In the genomic region with DNA sequence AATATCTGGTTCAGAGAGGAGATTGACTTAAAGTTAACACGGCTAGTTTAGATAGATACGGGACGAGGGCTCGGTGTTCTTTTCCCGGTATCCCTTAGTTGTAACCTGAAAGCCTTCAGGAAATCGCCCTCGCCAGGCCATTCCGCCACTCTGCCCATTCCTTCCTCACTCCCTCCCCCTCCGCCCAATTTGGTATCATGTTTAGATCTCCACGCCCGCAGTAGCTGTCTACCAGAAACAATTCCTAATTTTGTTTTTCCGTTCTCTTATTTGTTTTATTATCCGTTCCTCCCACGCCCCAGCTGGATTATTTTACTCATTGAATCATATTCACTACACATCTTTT, we compare ENCODE assay signal across 8 cellular contexts. TPM values are rescaled to one million over a fixed set of nuclear protein-coding genes. Genes with fewer than 3 reads are reported as not detected.
A peak's percentile ranks its signal among the peaks of the same experiment; 100 is the strongest.
DNase-seq lines count a peak whose midpoint lies in the region; ATAC-seq and TF ChIP-seq lines count a peak whose summit lies in the region.

No MANE protein-coding gene starts in this region.

- POLR2A ChIA-PET in activated CD4-positive, alpha-beta memory T cell treated with anti-CD3 and anti-CD28 coated beads, Interleukin-2, amount 10 ng/mL, durations not matched to agents 7 days and 5 days (lab: Charles Lee): interaction anchor here (0.8 to 6.0 kb wide), 15 partner anchors 10 to 652 kb away, joined by 3 to 108 read pairs (median 6); a partner anchor contains a TSS

- H3K4me3 Mint-ChIP-seq in activated CD4-positive, alpha-beta memory T cell treated with anti-CD3 and anti-CD28 coated beads, Interleukin-2, amount 10 ng/mL, durations not matched to agents 7 days and 5 days: peak overlapping the region; percentile 99
- peak overlapping the region; percentile 99 for H3K4me3 Mint-ChIP-seq in nephron progenitor cell

- no peaks in the 10 kb centered on the region for H3K27me3 Mint-ChIP-seq in activated CD4-positive, alpha-beta memory T cell treated with anti-CD3 and anti-CD28 coated beads, Interleukin-2, amount 10 ng/mL, durations not matched to agents 7 days and 5 days
- peaks cover 3% of the 10 kb centered on the region for H3K27me3 Mint-ChIP-seq in nephron progenitor cell (ENCODE audit: low read depth, poor library complexity)

- TF ChIP-seq CTCF in fibroblast of mammary gland (conservative IDR thresholded peaks at IDR 0.05; ENCODE audit: control insufficient read depth, insufficient read depth, low read depth, low read length) (no peak), nephron progenitor cell (IDR thresholded peaks at IDR 0.05) (no peak)

- peaks cover 27% of the 10 kb centered on the region for H3K36me3 Mint-ChIP-seq in activated CD4-positive, alpha-beta memory T cell treated with anti-CD3 and anti-CD28 coated beads, Interleukin-2, amount 10 ng/mL, durations not matched to agents 7 days and 5 days (ENCODE audit: low read depth)
- H3K36me3 Mint-ChIP-seq in nephron progenitor cell (ENCODE audit: low read depth): no peaks in the 10 kb centered on the region

- peaks cover 47% of the 10 kb centered on the region for H3K4me1 Mint-ChIP-seq in activated CD4-positive, alpha-beta memory T cell treated with anti-CD3 and anti-CD28 coated beads, Interleukin-2, amount 10 ng/mL, durations not matched to agents 7 days and 5 days
- H3K4me1 Mint-ChIP-seq in nephron progenitor cell: peaks cover 57% of the 10 kb centered on the region

- no peaks in the 10 kb centered on the region for H3K9me3 Mint-ChIP-seq in activated CD4-positive, alpha-beta memory T cell treated with anti-CD3 and anti-CD28 coated beads, Interleukin-2, amount 10 ng/mL, durations not matched to agents 7 days and 5 days
- H3K9me3 Mint-ChIP-seq in nephron progenitor cell: no peaks in the 10 kb centered on the region

- intact Hi-C loops in posterior vena cava (cut with DNase I): no loop called here

- CTCF ChIA-PET in activated CD4-positive, alpha-beta memory T cell treated with anti-CD3 and anti-CD28 coated beads, Interleukin-2, amount 10 ng/mL, durations not matched to agents 7 days and 5 days (lab: Charles Lee): interaction anchor here (0.8 to 2.4 kb wide), 6 partner anchors 14 to 242 kb away, joined by 3 to 12 read pairs (median 6); a partner anchor contains a TSS

- peaks cover 30 to 46% (median 33%) of the 10 kb centered on the region in 10 experiments for H3K4me1 ChIP-seq in BLaER1 treated with 17β-estradiol and CSF1 and Interleukin-3, amounts not matched to agents 10 nM and 100 nM

- peak; percentile 1 for ATAC-seq in GM19372 (IDR thresholded peaks at IDR 0.05; ENCODE audit: low read depth, unreplicated experiment)

- H3K9me3 ChIP-seq in BLaER1 treated with 17β-estradiol and CSF1 and Interleukin-3, amounts not matched to agents 10 nM and 100 nM (replicated peaks in 1 of 11): no peaks in the 10 kb centered on the region

- no peaks in the 10 kb centered on the region for H4K20me1 ChIP-seq in BLaER1 treated with 17β-estradiol and CSF1 and Interleukin-3, amounts not matched to agents 10 nM and 100 nM

- H3K9ac ChIP-seq in BLaER1 treated with 17β-estradiol and CSF1 and Interleukin-3, amounts not matched to agents 10 nM and 100 nM: peak overlapping the region; percentile 87 to 97 (median 93)

- H3K36me3 ChIP-seq in BLaER1 treated with 17β-estradiol and CSF1 and Interleukin-3, amounts not matched to agents 10 nM and 100 nM: peaks cover 12 to 20% (median 14%) of the 10 kb centered on the region in 11 experiments

- H3K27ac Mint-ChIP-seq in activated CD4-positive, alpha-beta memory T cell treated with anti-CD3 and anti-CD28 coated beads, Interleukin-2, amount 10 ng/mL, durations not matched to agents 7 days and 5 days: peak overlapping the region; percentile 100
- peak overlapping the region; percentile 99 for H3K27ac Mint-ChIP-seq in nephron progenitor cell

- H3K27ac ChIP-seq in BLaER1 treated with 17β-estradiol and CSF1 and Interleukin-3, amounts not matched to agents 10 nM and 100 nM: peak overlapping the region; percentile 79 to 95 (median 90)

- H3K27me3 ChIP-seq in BLaER1 treated with 17β-estradiol and CSF1 and Interleukin-3, amounts not matched to agents 10 nM and 100 nM: no peaks in the 10 kb centered on the region

- H3K4me3 ChIP-seq in BLaER1 treated with 17β-estradiol and CSF1 and Interleukin-3, amounts not matched to agents 10 nM and 100 nM: peak overlapping the region; percentile 90 to 99 (median 94)
- peak overlapping the region; percentile 95 for H3K4me3 ChIP-seq in fibroblast of mammary gland (ENCODE audit: control insufficient read depth, low read depth, low read length)

- peak overlapping the region; percentile 76 to 92 (median 82) for H3K4me2 ChIP-seq in BLaER1 treated with 17β-estradiol and CSF1 and Interleukin-3, amounts not matched to agents 10 nM and 100 nM

- peak; percentile 52 for DNase-seq in LHCN-M2 (ENCODE audit: low read depth)
- peak; percentile 35 for DNase-seq in activated CD4-positive, alpha-beta memory T cell treated with anti-CD3 and anti-CD28 coated beads, Interleukin-2, amount 10 ng/mL, durations not matched to agents 7 days and 5 days
- peak; percentile 59 for DNase-seq in fibroblast of mammary gland (ENCODE audit: low read depth)
- DNase-seq in nephron progenitor cell: peak; percentile 47
- no peak for DNase-seq in posterior vena cava (ENCODE audit: low spot score)
- DNase-seq in NK-92 treated with Interleukin-12 subunit alpha and Interleukin-12 subunit beta, amount 100 ng/mL, for 24 hours (lab: John Stamatoyannopoulos, UW): no peak

RNA-seq across cellular contexts. Expression of a gene that starts 0.7 kb away (rescaled TPM):
- 6.4 and 7.2 TPM in 2 replicates for total RNA-seq in LHCN-M2 (2014; rRNA removed)
- polyA plus RNA-seq in LHCN-M2 (2012): 5.0 TPM
- 10 to 100 TPM; 31.3 to 31.5 TPM for total RNA-seq in activated CD4-positive, alpha-beta memory T cell treated with anti-CD3 and anti-CD28 coated beads, Interleukin-2, amount 10 ng/mL, durations not matched to agents 7 days and 5 days
- total RNA-seq in posterior vena cava: 10 to 100 TPM; 16.8 to 21.0 TPM

RNA-seq across cellular contexts. Expression of a gene that starts 38.9 kb away (rescaled TPM):
- total RNA-seq in LHCN-M2 (2014; rRNA removed) (31.9 and 35.9 TPM in 2 replicates), posterior vena cava (10 to 100 TPM; 14.8 to 19.4 TPM)
- polyA plus RNA-seq in LHCN-M2 (2012): 27.0 TPM
- 10 to 100 TPM; 42.9 to 44.5 TPM for total RNA-seq in activated CD4-positive, alpha-beta memory T cell treated with anti-CD3 and anti-CD28 coated beads, Interleukin-2, amount 10 ng/mL, durations not matched to agents 7 days and 5 days

Comparison
In these comparisons a context has a peak if more than half of its experiments do, and no peak if none do; other contexts are left out.
1. DNase-seq: peak in LHCN-M2 (single experiment), activated CD4-positive, alpha-beta memory T cell treated with anti-CD3 and anti-CD28 coated beads, Interleukin-2, amount 10 ng/mL, durations not matched to agents 7 days and 5 days (single experiment), fibroblast of mammary gland (single experiment) and nephron progenitor cell (single experiment); none in posterior vena cava (single experiment) and NK-92 treated with Interleukin-12 subunit alpha and Interleukin-12 subunit beta, amount 100 ng/mL, for 24 hours (single experiment).